8 cellular contexts compared by ENCODE assay signal in the genomic region with DNA sequence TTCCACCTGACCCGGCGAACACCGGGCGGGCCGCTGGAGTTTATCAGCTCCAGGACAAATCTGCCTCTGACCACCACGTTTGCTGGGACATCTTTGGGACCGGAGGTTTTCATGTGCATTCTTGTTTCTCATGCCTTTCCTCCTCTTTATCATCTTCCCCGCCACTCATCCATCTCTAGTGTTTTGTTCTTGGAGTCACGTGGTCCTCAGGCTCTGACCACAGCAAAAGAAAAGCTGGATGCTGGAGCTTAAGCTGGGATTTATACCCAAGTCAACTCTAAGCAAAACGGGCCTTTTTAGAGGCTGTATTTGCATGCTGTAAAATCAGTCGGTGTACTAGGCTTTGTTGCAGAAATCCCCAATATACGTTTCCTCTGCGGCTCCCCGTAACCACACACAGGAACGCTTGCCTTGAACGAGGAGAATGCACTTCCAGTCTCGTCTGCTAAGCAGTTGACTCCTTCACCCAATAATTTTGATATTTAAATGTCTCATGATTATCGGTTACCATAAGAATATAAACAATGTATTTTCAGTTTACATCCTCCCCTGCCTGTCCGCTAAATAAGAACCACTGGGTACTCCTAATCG. TPM values are rescaled to one million over a fixed set of nuclear protein-coding genes. Genes with fewer than 3 reads are reported as not detected.
DNase-seq lines count a peak whose midpoint lies in the region; ATAC-seq and TF ChIP-seq lines count a peak whose summit lies in the region.

No MANE protein-coding gene starts in this region.

- peak overlapping the region; percentile 23 for H3K9ac ChIP-seq in parathyroid adenoma

- H3K27ac ChIP-seq in gastroesophageal sphincter, result peak overlapping the region; percentile 29 to 89 (median 82)
- H3K27ac ChIP-seq in parathyroid adenoma, result peak overlapping the region; percentile 74

- H3K27ac Mint-ChIP-seq in activated T-cell treated with anti-CD3 and anti-CD28 coated beads, Interleukin-2, amount 50 U/mL, for 24 hours, result peak overlapping the region; percentile 99

- H3K79me2 ChIP-seq in parathyroid adenoma, result peaks cover 17% of the 10 kb centered on the region

- peak overlapping the region; percentile 99 for H3K4me3 Mint-ChIP-seq in activated T-cell treated with anti-CD3 and anti-CD28 coated beads, Interleukin-2, amount 50 U/mL, for 24 hours

- no peaks in the 10 kb centered on the region for H3K9me3 Mint-ChIP-seq in activated T-cell treated with anti-CD3 and anti-CD28 coated beads, Interleukin-2, amount 50 U/mL, for 24 hours

- H3K4me2 ChIP-seq in parathyroid adenoma (ENCODE audit: low read length), result peak overlapping the region; percentile 85

- H3K9me3 ChIP-seq in gastroesophageal sphincter (no peaks in the 10 kb centered on the region), parathyroid adenoma (ENCODE audit: control insufficient read depth, low read length) (no peaks in the 10 kb centered on the region)

- no peaks in the 10 kb centered on the region for H3K27me3 Mint-ChIP-seq in activated T-cell treated with anti-CD3 and anti-CD28 coated beads, Interleukin-2, amount 50 U/mL, for 24 hours

- no peak for TF ChIP-seq EP300 in gastroesophageal sphincter (IDR thresholded peaks at IDR 0.05)

- peaks cover 63% of the 10 kb centered on the region for H3K4me1 Mint-ChIP-seq in activated T-cell treated with anti-CD3 and anti-CD28 coated beads, Interleukin-2, amount 50 U/mL, for 24 hours (ENCODE audit: low read depth)

- 5 to 6% methylated on average over 11 to 20 of the region's 20 CpGs for WGBS in gastroesophageal sphincter (ENCODE audit: low coverage in 1 of 2), 2 donors

- peak overlapping the region; percentile 97 to 99 for H3K4me3 ChIP-seq in gastroesophageal sphincter
- peak overlapping the region; percentile 91 for H3K4me3 ChIP-seq in parathyroid adenoma (ENCODE audit: low read depth, low read length)

- TF ChIP-seq POLR2A in gastroesophageal sphincter (IDR thresholded peaks at IDR 0.05) (no peak), erythroblast (IDR thresholded peaks at IDR 0.05; ENCODE audit: low read length) (no peak)

- H3K27me3 ChIP-seq in gastroesophageal sphincter, result no peaks in the 10 kb centered on the region
- no peaks in the 10 kb centered on the region for H3K27me3 ChIP-seq in parathyroid adenoma (ENCODE audit: control insufficient read depth, insufficient read depth, low read length)

- no peak for TF ChIP-seq CTCF in gastroesophageal sphincter (IDR thresholded peaks at IDR 0.05)
- TF ChIP-seq CTCF in parathyroid adenoma (IDR thresholded peaks at IDR 0.05), result no peak

- H3K36me3 Mint-ChIP-seq in activated T-cell treated with anti-CD3 and anti-CD28 coated beads, Interleukin-2, amount 50 U/mL, for 24 hours (ENCODE audit: low read depth), result peaks cover 89% of the 10 kb centered on the region

- DNase-seq in C1 segment of cervical spinal cord (lab: John Stamatoyannopoulos, UW) (peak in 8 of 14 donors; percentile 32 to 72 (median 56)), NCI-H2029 (lab: John Stamatoyannopoulos, UW) (peak; percentile 45), iPS-NIHi7 (ENCODE audit: extremely low spot score) (no peak), erythroblast (lab: John Stamatoyannopoulos, UW) (no peak)
- peak; percentile 42 for DNase-seq in activated T-cell treated with anti-CD3 and anti-CD28 coated beads, Interleukin-2, amount 50 U/mL, for 24 hours

- ATAC-seq in GM19467 (IDR thresholded peaks at IDR 0.05; ENCODE audit: unreplicated experiment), result peak; percentile 7
- no peak for ATAC-seq in gastroesophageal sphincter

- peaks cover 0 to 63% of the 10 kb centered on the region in 2 donors for H3K36me3 ChIP-seq in gastroesophageal sphincter
- no peaks in the 10 kb centered on the region for H3K36me3 ChIP-seq in parathyroid adenoma (ENCODE audit: control insufficient read depth, insufficient read depth, low read length)

- H3K4me1 ChIP-seq in gastroesophageal sphincter, result peaks cover 0 to 69% (median 13%) of the 10 kb centered on the region in 3 donors
- H3K4me1 ChIP-seq in parathyroid adenoma, result no peaks in the 10 kb centered on the region

- peak overlapping the region; percentile 89 for H2AFZ ChIP-seq in parathyroid adenoma

RNA-seq across cellular contexts. Expression of a gene that starts 0.6 kb away (rescaled TPM):
- 10 to 100 TPM; 44.6 to 82.9 (median 51.6) TPM for total RNA-seq in gastroesophageal sphincter

RNA-seq across cellular contexts. Expression of a gene that starts 0.9 kb away (rescaled TPM):
- total RNA-seq in gastroesophageal sphincter, result 10 to 100 TPM; 37.7 to 63.4 (median 46.7) TPM

Comparison
In these comparisons a context has a peak if more than half of its experiments do, and no peak if none do; other contexts are left out.
1. DNase-seq: peak in C1 segment of cervical spinal cord (8 of 14), NCI-H2029 (single experiment) and activated T-cell treated with anti-CD3 and anti-CD28 coated beads, Interleukin-2, amount 50 U/mL, for 24 hours (single experiment); none in iPS-NIHi7 (single experiment) and erythroblast (0 of 2).